8 cellular contexts compared by ENCODE assay signal in the genomic region with DNA sequence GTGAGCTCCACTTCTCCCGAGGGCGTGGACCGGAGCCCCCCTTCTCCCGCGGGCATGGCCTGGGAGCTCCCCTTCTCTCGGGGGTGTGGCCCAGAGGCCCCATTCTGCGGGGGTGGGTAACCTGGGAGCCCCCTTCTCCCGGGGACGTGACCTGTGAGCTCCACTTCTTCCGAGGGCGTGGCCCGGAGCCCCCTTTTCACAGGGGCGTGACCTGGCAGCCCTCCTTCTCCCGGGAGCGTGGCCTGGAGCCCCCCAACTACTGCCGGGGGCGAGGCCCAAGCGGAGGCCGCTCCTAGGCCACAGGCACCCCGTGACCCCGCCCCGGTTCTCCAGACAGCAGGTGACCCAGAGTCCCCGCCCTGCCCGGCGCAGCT. TPM values are rescaled to one million over a fixed set of nuclear protein-coding genes. Genes with fewer than 3 reads are reported as not detected.
DNase-seq lines count a peak whose midpoint lies in the region; ATAC-seq and TF ChIP-seq lines count a peak whose summit lies in the region.

No MANE protein-coding gene starts in this region.

- peaks cover 9 to 50% (median 26%) of the 10 kb centered on the region in 4 donors for H3K4me1 ChIP-seq in stomach

- peaks cover 54% of the 10 kb centered on the region for H3K4me1 Mint-ChIP-seq in activated CD4-positive, alpha-beta T cell treated with anti-CD3 and anti-CD28 coated beads, Interleukin-2, amount 10 ng/mL, durations not matched to agents 7 days and 5 days
- H3K4me1 Mint-ChIP-seq in activated T-cell treated with anti-CD3 and anti-CD28 coated beads, Interleukin-2, amount 50 U/mL, for 72 hours (ENCODE audit: low read depth), result peaks cover 63% of the 10 kb centered on the region

- peak; percentile 5 for ATAC-seq in HG03066 (IDR thresholded peaks at IDR 0.05; ENCODE audit: low read depth, unreplicated experiment)
- peak in 1 of 2 donors; percentile 0 for ATAC-seq in activated T-cell treated with anti-CD3 and anti-CD28 coated beads, Interleukin-2, amount 50 U/mL, for 72 hours (replicated peaks in 1 of 2)

- intact Hi-C loops in stomach (cut with DNase I; ENCODE audit: low total_unique reads), result loop anchor here (5.0 kb wide), 1 partner anchor 37 kb away; no protein-coding TSS in a partner anchor

- no peak for TF ChIP-seq POLR2A in stomach (IDR thresholded peaks at IDR 0.05)

- DNase-seq in activated CD4-positive, alpha-beta T cell treated with anti-CD3 and anti-CD28 coated beads, Interleukin-2, amount 10 ng/mL, durations not matched to agents 7 days and 5 days, result no peak
- no peak for DNase-seq in activated CD4-positive, alpha-beta T cell treated with anti-CD3 and anti-CD28 coated beads, Interleukin-2, amount 50 U/mL, for 4 hours
- DNase-seq in activated T-cell treated with anti-CD3 and anti-CD28 coated beads, Interleukin-2, amount 50 U/mL, for 72 hours, result no peak
- DNase-seq in stomach (no peak), KG1 (lab: John Stamatoyannopoulos, UW) (no peak), middle frontal gyrus (ENCODE audit: extremely low spot score, low spot score) (no peak)

- TF ChIP-seq EP300 in stomach (IDR thresholded peaks at IDR 0.05), result no peak

- no peaks in the 10 kb centered on the region for H3K27me3 ChIP-seq in stomach

- H3K27me3 Mint-ChIP-seq in activated CD4-positive, alpha-beta T cell treated with anti-CD3 and anti-CD28 coated beads, Interleukin-2, amount 10 ng/mL, durations not matched to agents 7 days and 5 days, result no peaks in the 10 kb centered on the region
- H3K27me3 Mint-ChIP-seq in activated T-cell treated with anti-CD3 and anti-CD28 coated beads, Interleukin-2, amount 50 U/mL, for 72 hours (ENCODE audit: low read depth), result no peaks in the 10 kb centered on the region

- peak overlapping the region; percentile 93 to 97 (median 96) for H3K27ac ChIP-seq in stomach

- POLR2A ChIA-PET in activated CD4-positive, alpha-beta T cell treated with anti-CD3 and anti-CD28 coated beads, Interleukin-2, amount 10 ng/mL, durations not matched to agents 7 days and 5 days (lab: Charles Lee), result no interaction called here

- H3K36me3 ChIP-seq in stomach, result peaks cover 0 to 14% (median 8%) of the 10 kb centered on the region in 4 donors

- H3K36me3 Mint-ChIP-seq in activated CD4-positive, alpha-beta T cell treated with anti-CD3 and anti-CD28 coated beads, Interleukin-2, amount 10 ng/mL, durations not matched to agents 7 days and 5 days (ENCODE audit: low read depth), result peaks cover 21% of the 10 kb centered on the region
- H3K36me3 Mint-ChIP-seq in activated T-cell treated with anti-CD3 and anti-CD28 coated beads, Interleukin-2, amount 50 U/mL, for 72 hours (ENCODE audit: insufficient read depth in 2 of 2), result peaks cover 6 to 17% of the 10 kb centered on the region in 2 donors

- H3K9me3 ChIP-seq in stomach, result peaks cover 0 to 14% (median 7%) of the 10 kb centered on the region in 4 donors

- peak overlapping the region; percentile 78 for H3K4me3 ChIP-seq in iPS-11a (ENCODE audit: low read depth, low read length)
- peak overlapping the region; percentile 80 to 99 (median 94) for H3K4me3 ChIP-seq in stomach

- CTCF ChIA-PET in activated CD4-positive, alpha-beta T cell treated with anti-CD3 and anti-CD28 coated beads, Interleukin-2, amount 10 ng/mL, durations not matched to agents 7 days and 5 days (lab: Charles Lee), result interaction anchor here (1.0 to 1.2 kb wide), 4 partner anchors 12 to 44 kb away, joined by 3 to 5 read pairs (median 3); no protein-coding TSS in a partner anchor

- 0 to 2% (median 1%) methylated on average over 10 to 25 of the region's 25 CpGs for WGBS in stomach, 5 donors

- peak overlapping the region; percentile 90 for H3K4me3 Mint-ChIP-seq in activated CD4-positive, alpha-beta T cell treated with anti-CD3 and anti-CD28 coated beads, Interleukin-2, amount 10 ng/mL, durations not matched to agents 7 days and 5 days
- peak overlapping the region; percentile 94 to 97 for H3K4me3 Mint-ChIP-seq in activated T-cell treated with anti-CD3 and anti-CD28 coated beads, Interleukin-2, amount 50 U/mL, for 72 hours

- peaks cover 14% of the 10 kb centered on the region for H3K9me3 Mint-ChIP-seq in activated CD4-positive, alpha-beta T cell treated with anti-CD3 and anti-CD28 coated beads, Interleukin-2, amount 10 ng/mL, durations not matched to agents 7 days and 5 days
- peaks cover 2 to 6% of the 10 kb centered on the region in 2 donors for H3K9me3 Mint-ChIP-seq in activated T-cell treated with anti-CD3 and anti-CD28 coated beads, Interleukin-2, amount 50 U/mL, for 72 hours

- peak overlapping the region; percentile 98 for H3K27ac Mint-ChIP-seq in activated CD4-positive, alpha-beta T cell treated with anti-CD3 and anti-CD28 coated beads, Interleukin-2, amount 10 ng/mL, durations not matched to agents 7 days and 5 days
- H3K27ac Mint-ChIP-seq in activated T-cell treated with anti-CD3 and anti-CD28 coated beads, Interleukin-2, amount 50 U/mL, for 72 hours, result peak overlapping the region; percentile 97

- TF ChIP-seq CTCF in stomach (IDR thresholded peaks at IDR 0.05), result no peak

RNA-seq across cellular contexts. Expression of gene C1orf174, which starts 0.3 kb away (rescaled TPM):
- 10 to 100 TPM; 29.4 to 31.1 TPM for total RNA-seq in activated CD4-positive, alpha-beta T cell treated with anti-CD3 and anti-CD28 coated beads, Interleukin-2, amount 10 ng/mL, durations not matched to agents 7 days and 5 days
- total RNA-seq in activated T-cell treated with anti-CD3 and anti-CD28 coated beads, Interleukin-2, amount 50 U/mL, for 72 hours, result 10 to 100 TPM; 30.8 to 43.7 TPM
- total RNA-seq in stomach, result 100 to 1,000 TPM in 1 of 5 donors, 10 to 100 TPM in 4; 17.3 to 124 (median 28.7) TPM
- polyA plus RNA-seq in stomach, result 10 to 100 TPM; 13.1 to 18.6 (median 13.5) TPM

RNA-seq across cellular contexts. Expression of gene DFFB, which starts 42.5 kb away (rescaled TPM):
- 10 to 100 TPM; 10.6 to 12.5 TPM for total RNA-seq in activated CD4-positive, alpha-beta T cell treated with anti-CD3 and anti-CD28 coated beads, Interleukin-2, amount 10 ng/mL, durations not matched to agents 7 days and 5 days
- total RNA-seq in activated T-cell treated with anti-CD3 and anti-CD28 coated beads, Interleukin-2, amount 50 U/mL, for 72 hours, result 1 to 10 TPM; 8.2 to 8.6 TPM
- 1 to 10 TPM; 1.2 to 9.3 (median 5.0) TPM for total RNA-seq in stomach
- 1 to 10 TPM; 3.7 to 5.2 (median 4.6) TPM for polyA plus RNA-seq in stomach

RNA-seq across cellular contexts. Expression of gene CEP104, which starts 42.8 kb away (rescaled TPM):
- total RNA-seq in activated CD4-positive, alpha-beta T cell treated with anti-CD3 and anti-CD28 coated beads, Interleukin-2, amount 10 ng/mL, durations not matched to agents 7 days and 5 days, result 10 to 100 TPM; 43.8 to 50.1 TPM
- 10 to 100 TPM; 37.4 to 48.1 TPM for total RNA-seq in activated T-cell treated with anti-CD3 and anti-CD28 coated beads, Interleukin-2, amount 50 U/mL, for 72 hours
- total RNA-seq in stomach, result 100 to 1,000 TPM in 1 of 5 donors, 10 to 100 TPM in 4; 26.6 to 128 (median 35.5) TPM
- polyA plus RNA-seq in stomach, result 10 to 100 TPM in 1 of 3 donors, 1 to 10 TPM in 2; 7.0 to 11.7 (median 9.6) TPM
